In the genomic region with DNA sequence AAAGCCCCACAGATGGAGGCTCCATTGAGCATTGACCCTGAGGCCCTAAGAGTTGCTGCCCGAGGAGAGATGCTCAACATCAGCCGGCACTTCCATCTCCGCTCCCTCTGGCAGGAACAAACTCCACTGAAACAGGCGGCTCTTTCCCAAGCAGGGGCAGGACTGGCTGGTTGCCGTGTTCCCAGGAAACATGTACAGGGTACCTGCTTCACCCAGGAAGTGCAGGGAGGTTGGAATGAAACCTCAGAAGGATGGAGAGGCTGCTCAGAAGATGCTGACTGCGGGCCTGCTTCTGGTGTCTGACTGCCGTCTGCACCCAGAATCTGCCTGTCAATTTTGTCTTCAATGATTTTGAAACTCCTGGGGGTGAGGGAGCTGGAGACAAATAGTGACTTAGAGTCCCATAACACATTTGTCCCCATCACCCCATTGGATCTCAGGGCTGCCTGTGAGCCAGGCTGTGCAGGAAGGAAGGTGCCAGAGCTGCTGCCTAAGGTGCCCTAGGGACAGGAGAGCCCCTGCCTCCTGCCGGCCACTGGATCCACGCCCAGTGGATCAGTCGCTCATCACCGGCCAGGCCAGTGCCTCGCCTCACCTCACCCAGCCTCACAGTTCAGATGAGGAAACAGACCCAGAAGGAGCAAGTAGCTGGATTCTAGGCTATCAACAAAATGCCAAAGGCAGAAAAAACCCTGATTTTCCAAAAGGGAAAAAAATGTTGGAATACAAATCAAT, we compare ENCODE assay signal across 20 cellular contexts.
"Had no signal": no experiment of that assay in that cellular context is flagged by ENCODE, and none has a peak within 500 bp of the region (broad histone marks: within the 10 kb centered on the region; RNA-seq: fewer than 3 reads in every experiment).

No MANE protein-coding gene starts in this region.

- H3K79me2 ChIP-seq: parathyroid adenoma had no signal

- H3K4me3 Mint-ChIP-seq: activated CD4-positive, alpha-beta T cell treated with anti-CD3 and anti-CD28 coated beads for 36 hours; activated naive CD8-positive, alpha-beta T cell; activated T-cell treated with anti-CD3 and anti-CD28 coated beads, Interleukin-2, amount 50 U/mL, for 72 hours; memory B cell; naive thymus-derived CD8-positive, alpha-beta T cell had no signal

- H3K27ac ChIP-seq: epithelial cell of prostate, heart left ventricle, left lung, parathyroid adenoma, skin epidermis, suprapubic skin, VCaP had no signal

- ATAC-seq: activated CD4-positive, alpha-beta T cell treated with anti-CD3 and anti-CD28 coated beads for 36 hours; activated T-cell treated with anti-CD3 and anti-CD28 coated beads, Interleukin-2, amount 50 U/mL, for 72 hours; heart left ventricle; left lung; naive thymus-derived CD8-positive, alpha-beta T cell; stimulated activated naive CD8-positive, alpha-beta T cell treated with anti-CD3 and anti-CD28 coated beads, Interleukin-15, Interleukin-2, amounts not matched to agents 100 U/mL and 50 U/mL, for 24 hours had no signal

- H3K9ac ChIP-seq: parathyroid adenoma had no signal

- H3K36me3 ChIP-seq: heart left ventricle, left lung, suprapubic skin had no signal

- H3K4me3 ChIP-seq: heart left ventricle, left lung, skin epidermis, suprapubic skin had no signal

- H3K27ac Mint-ChIP-seq: activated CD4-positive, alpha-beta T cell treated with anti-CD3 and anti-CD28 coated beads for 36 hours; activated naive CD8-positive, alpha-beta T cell; activated T-cell treated with anti-CD3 and anti-CD28 coated beads, Interleukin-2, amount 50 U/mL, for 72 hours; memory B cell; naive thymus-derived CD8-positive, alpha-beta T cell had no signal

- H3K27me3 ChIP-seq: left lung had no signal

- H3K4me1 Mint-ChIP-seq: activated CD4-positive, alpha-beta T cell treated with anti-CD3 and anti-CD28 coated beads for 36 hours; naive thymus-derived CD8-positive, alpha-beta T cell had no signal

- H3K36me3 Mint-ChIP-seq: activated naive CD8-positive, alpha-beta T cell; memory B cell had no signal

- H3K4me1 ChIP-seq: heart left ventricle, left lung, parathyroid adenoma, suprapubic skin had no signal

- DNase-seq: activated CD4-positive, alpha-beta T cell treated with anti-CD3 and anti-CD28 coated beads for 36 hours; activated CD8-positive, alpha-beta memory T cell treated with anti-CD3 and anti-CD28 coated beads, Interleukin-2, amount 50 U/mL, for 48 hours; activated gamma-delta T cell treated with Interleukin-2 at 50 U/mL for 16 hours; activated T-cell treated with anti-CD3 and anti-CD28 coated beads, Interleukin-2, amount 50 U/mL, for 72 hours; amniotic stem cell; caudate nucleus; cortex of kidney; effector CD8-positive, alpha-beta T cell; heart left ventricle; stimulated activated CD4-positive, alpha-beta T cell treated with anti-CD3 and anti-CD28 coated beads, Interleukin-4, amount 100 ng/mL, for 24 hours; stimulated activated naive CD8-positive, alpha-beta T cell treated with anti-CD3 and anti-CD28 coated beads, Interleukin-15, Interleukin-2, amounts not matched to agents 100 U/mL and 50 U/mL, for 24 hours had no signal

- H2AFZ ChIP-seq: parathyroid adenoma had no signal
